ENCODE assay signal across 28 cellular contexts in the genomic region with DNA sequence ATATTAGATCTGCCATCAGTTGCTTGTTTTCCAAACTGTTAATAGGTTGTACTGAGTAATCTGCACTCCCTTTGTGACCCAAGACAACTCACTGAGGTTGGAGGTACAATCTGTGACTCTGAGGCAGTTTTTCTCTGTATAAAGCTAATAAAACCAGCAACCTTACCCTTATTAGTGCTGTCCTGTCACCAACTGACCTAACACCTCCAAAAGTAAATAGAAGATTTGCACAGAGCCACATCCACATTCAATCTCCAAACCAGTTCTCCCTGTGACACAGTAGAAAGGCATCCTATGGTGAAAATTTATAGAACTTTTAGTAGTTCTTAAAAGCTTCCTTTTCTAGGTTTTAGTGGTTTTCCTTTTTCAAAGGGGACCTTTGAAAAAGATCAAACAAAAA.
DNase-seq lines count a peak whose midpoint lies in the region; ATAC-seq and TF ChIP-seq lines count a peak whose summit lies in the region.
"Had no signal": no experiment of that assay in that cellular context is flagged by ENCODE, and none has a peak within 500 bp of the region (broad histone marks: within the 10 kb centered on the region; RNA-seq: fewer than 3 reads in every experiment).

No MANE protein-coding gene starts in this region.

- POLR2A ChIA-PET in Caco-2 (lab: Charles Lee) = no interaction called here
- POLR2A ChIA-PET in PC-9 (lab: Charles Lee; ENCODE audit: unreplicated experiment) = interaction anchor here (0.6 kb wide), 1 partner anchor 262 kb away, joined by 4 read pairs; no protein-coding TSS in a partner anchor

- H3K36me3 Mint-ChIP-seq in Caco-2 (ENCODE audit: insufficient read depth, unreplicated experiment) = no peaks in the 10 kb centered on the region
- H3K36me3 Mint-ChIP-seq: IgD-negative memory B cell had no signal

- CTCF ChIA-PET in Caco-2 (lab: Charles Lee) = no interaction called here
- CTCF ChIA-PET in PC-9 (lab: Charles Lee) = no interaction called here

- H3K9me2 ChIP-seq in PC-9 (ENCODE audit: insufficient read depth) = no peaks in the 10 kb centered on the region

- no peak overlapping the region for H3K4me3 ChIP-seq in Caco-2 (ENCODE audit: low read depth, low read length)
- no peak overlapping the region for H3K4me3 ChIP-seq in PC-9
- no peak overlapping the region for H3K4me3 ChIP-seq in fibroblast of villous mesenchyme (ENCODE audit: low read depth, low read length)
- no peak overlapping the region for H3K4me3 ChIP-seq in osteoblast (ENCODE audit: insufficient read depth, low read length)
- H3K4me3 ChIP-seq in prostate gland = no peak overlapping the region
- H3K4me3 ChIP-seq: BLaER1 treated with 17β-estradiol and CSF1 and Interleukin-3, amounts not matched to agents 10 nM and 100 nM; dorsolateral prefrontal cortex; GM23338; stomach; tibial nerve had no signal

- H3K27ac Mint-ChIP-seq in Caco-2 (ENCODE audit: unreplicated experiment) = peak overlapping the region; percentile 69
- H3K27ac Mint-ChIP-seq: GM23338; IgD-negative memory B cell; T-helper 2 cell treated with Interferon-gamma antibody and Interleukin-4, amounts not matched to agents 5 μg/mL and 100 μg/mL, for 36 hours had no signal

- TF ChIP-seq CTCF in Caco-2 (IDR thresholded peaks at IDR 0.05; ENCODE audit: insufficient read depth in 1 of 2, low read depth in 1 of 2, low read length in 1 of 2, severe bottlenecking in 1 of 2, unreplicated experiment in 1 of 2) (no peak), PC-9 (conservative IDR thresholded peaks at IDR 0.05) (no peak), fibroblast of villous mesenchyme (IDR thresholded peaks at IDR 0.05; ENCODE audit: insufficient read depth, low read depth, low read length) (no peak), osteoblast (IDR thresholded peaks at IDR 0.05; ENCODE audit: extremely low read depth, low read depth, low read length) (no peak), prostate gland (IDR thresholded peaks at IDR 0.05) (no peak)

- intact Hi-C loops in Caco-2 (cut with micrococcal nuclease; ENCODE audit: unreplicated experiment) (no loop called here), PC-9 (cut with micrococcal nuclease; ENCODE audit: unreplicated experiment) (no loop called here), prostate gland (cut with DNase I) (loop anchor here (5.0 kb wide), 1 partner anchor 73 kb away; no protein-coding TSS in a partner anchor)

- DNase-seq in Caco-2 (peak in 1 of 2 experiments; percentile 4), PC-9 (peak in 1 of 2 experiments; percentile 91), fibroblast of villous mesenchyme (ENCODE audit: low read depth) (peak; percentile 57), osteoblast (ENCODE audit: insufficient read length, low spot score, missing footprints) (no peak), NCI-H446 (lab: John Stamatoyannopoulos, UW) (no peak), prostate gland (ENCODE audit: low spot score) (no peak)
- DNase-seq: activated CD4-positive, alpha-beta T cell treated with anti-CD3 and anti-CD28 coated beads for 4 hours; activated CD8-positive, alpha-beta memory T cell treated with anti-CD3 and anti-CD28 coated beads for 24 hours; activated naive CD4-positive, alpha-beta T cell; activated T-cell treated with anti-CD3 and anti-CD28 coated beads, Interleukin-2, amount 50 U/mL, for 4 hours; DMS79; dorsolateral prefrontal cortex; left cardiac atrium; mammary epithelial cell; NCI-H1092; NCI-H1694 treated with DMSO at 0.1 percent for 48 hours; NCI-H524; NK-92 treated with Interleukin-12 subunit alpha and Interleukin-12 subunit beta, amount 100 ng/mL, for 24 hours; SHP77 treated with DMSO at 0.1 percent for 48 hours; stomach had no signal

- peaks cover 13% of the 10 kb centered on the region for H3K4me1 Mint-ChIP-seq in Caco-2 (ENCODE audit: low read depth, unreplicated experiment)
- H3K4me1 Mint-ChIP-seq: IgD-negative memory B cell had no signal

- H3K36me3 ChIP-seq in Caco-2 (ENCODE audit: control insufficient read depth, insufficient read depth, low read length) (no peaks in the 10 kb centered on the region), PC-9 (ENCODE audit: low read depth) (no peaks in the 10 kb centered on the region), osteoblast (ENCODE audit: insufficient read depth, low read length) (no peaks in the 10 kb centered on the region), prostate gland (no peaks in the 10 kb centered on the region)
- H3K36me3 ChIP-seq: BLaER1 treated with 17β-estradiol and CSF1 and Interleukin-3, amounts not matched to agents 10 nM and 100 nM; neutrophil; stomach; tibial nerve had no signal

- H3K27ac ChIP-seq in PC-9 = peak overlapping the region; percentile 70
- no peak overlapping the region for H3K27ac ChIP-seq in osteoblast (ENCODE audit: low read depth, low read length)
- H3K27ac ChIP-seq in prostate gland = no peak overlapping the region
- H3K27ac ChIP-seq: BLaER1 treated with 17β-estradiol and CSF1 and Interleukin-3, amounts not matched to agents 10 nM and 100 nM; dorsolateral prefrontal cortex; neutrophil; stomach; tibial nerve had no signal

- H2AFZ ChIP-seq in PC-9 = no peak overlapping the region
- peak overlapping the region; percentile 43 for H2AFZ ChIP-seq in osteoblast (ENCODE audit: low read length)
- H2AFZ ChIP-seq: GM23338 had no signal

- H3K79me2 ChIP-seq in PC-9 (ENCODE audit: low read depth) (no peaks in the 10 kb centered on the region), osteoblast (ENCODE audit: insufficient read depth, low read length) (no peaks in the 10 kb centered on the region)

- H3F3A ChIP-seq in PC-9 (ENCODE audit: insufficient read depth, low read depth) = peaks cover 12% of the 10 kb centered on the region; the same call in 1 of the 2 replicates

- ATAC-seq in GM19452 (IDR thresholded peaks at IDR 0.05; ENCODE audit: unreplicated experiment) = no peak
- ATAC-seq in HG03095 (IDR thresholded peaks at IDR 0.05; ENCODE audit: unreplicated experiment) = no peak
- ATAC-seq: activated T-cell treated with anti-CD3 and anti-CD28 coated beads, Interleukin-2, amount 50 U/mL, for 4 hours; GM23338; left cardiac atrium had no signal

- H3K9me3 ChIP-seq in Caco-2 (no peaks in the 10 kb centered on the region), PC-9 (ENCODE audit: insufficient read depth, low read depth) (peaks cover 6% of the 10 kb centered on the region; the same call in 1 of the 2 replicates), osteoblast (ENCODE audit: low read depth, low read length) (no peaks in the 10 kb centered on the region), prostate gland (no peaks in the 10 kb centered on the region)
- H3K9me3 ChIP-seq: BLaER1 treated with 17β-estradiol and CSF1 and Interleukin-3, amounts not matched to agents 10 nM and 100 nM; neutrophil; stomach; tibial nerve had no signal

- H3K27me3 Mint-ChIP-seq in Caco-2 (ENCODE audit: insufficient read depth, unreplicated experiment) = no peaks in the 10 kb centered on the region

- H3K9me3 Mint-ChIP-seq in Caco-2 (ENCODE audit: unreplicated experiment) = no peaks in the 10 kb centered on the region
- H3K9me3 Mint-ChIP-seq: GM23338; T-helper 2 cell treated with Interferon-gamma antibody and Interleukin-4, amounts not matched to agents 5 μg/mL and 100 μg/mL, for 36 hours had no signal

- 0 out of 2 replicates have a peak, but pooled peaks cover 3% of the 10 kb centered on the region for H3K4me1 ChIP-seq in Caco-2
- H3K4me1 ChIP-seq in PC-9 (replicated peaks; ENCODE audit: insufficient read depth) = peaks cover 25% of the 10 kb centered on the region
- H3K4me1 ChIP-seq in osteoblast (ENCODE audit: insufficient read depth, low read length) = peaks cover 12% of the 10 kb centered on the region
- no peaks in the 10 kb centered on the region for H3K4me1 ChIP-seq in prostate gland (replicated peaks)
- H3K4me1 ChIP-seq: BLaER1 treated with 17β-estradiol and CSF1 and Interleukin-3, amounts not matched to agents 10 nM and 100 nM; stomach; tibial nerve had no signal

- no TSS peak for BruUV-seq in Caco-2 (replicated peaks; lab: Mats Ljungman, UMichigan)
- BruUV-seq in PC-9 (replicated peaks; lab: Mats Ljungman, UMichigan) = no TSS peak

- no peak overlapping the region for H3K4me3 Mint-ChIP-seq in Caco-2 (ENCODE audit: unreplicated experiment)
- H3K4me3 Mint-ChIP-seq: activated T-cell treated with anti-CD3 and anti-CD28 coated beads, Interleukin-2, amount 50 U/mL, for 4 hours; GM23338; IgD-negative memory B cell; T-helper 2 cell treated with Interferon-gamma antibody and Interleukin-4, amounts not matched to agents 5 μg/mL and 100 μg/mL, for 36 hours had no signal

- peak overlapping the region; percentile 41 for H3K4me2 ChIP-seq in PC-9
- no peak overlapping the region for H3K4me2 ChIP-seq in osteoblast (ENCODE audit: insufficient read depth, low read length)
- H3K4me2 ChIP-seq: BLaER1 treated with 17β-estradiol and CSF1 and Interleukin-3, amounts not matched to agents 10 nM and 100 nM; GM23338 had no signal

- H4K20me1 ChIP-seq in PC-9 (ENCODE audit: insufficient read depth) (no peaks in the 10 kb centered on the region), osteoblast (ENCODE audit: insufficient read depth, low read length) (no peaks in the 10 kb centered on the region)
- H4K20me1 ChIP-seq: BLaER1 treated with 17β-estradiol and CSF1 and Interleukin-3, amounts not matched to agents 10 nM and 100 nM had no signal

- TF ChIP-seq POLR2A in prostate gland (IDR thresholded peaks at IDR 0.05) = no peak

- H3K27me3 ChIP-seq in Caco-2 (replicated peaks; ENCODE audit: control insufficient read depth, insufficient read depth, low read length) (no peaks in the 10 kb centered on the region), PC-9 (ENCODE audit: insufficient read depth, low read depth) (no peaks in the 10 kb centered on the region), osteoblast (ENCODE audit: insufficient read depth, low read length) (no peaks in the 10 kb centered on the region), prostate gland (replicated peaks; ENCODE audit: insufficient read depth) (no peaks in the 10 kb centered on the region)
- H3K27me3 ChIP-seq: BLaER1 treated with 17β-estradiol and CSF1 and Interleukin-3, amounts not matched to agents 10 nM and 100 nM; dorsolateral prefrontal cortex; neutrophil; stomach; tibial nerve had no signal
